Comparison of ENCODE assay signal across 8 cellular contexts in the genomic region with DNA sequence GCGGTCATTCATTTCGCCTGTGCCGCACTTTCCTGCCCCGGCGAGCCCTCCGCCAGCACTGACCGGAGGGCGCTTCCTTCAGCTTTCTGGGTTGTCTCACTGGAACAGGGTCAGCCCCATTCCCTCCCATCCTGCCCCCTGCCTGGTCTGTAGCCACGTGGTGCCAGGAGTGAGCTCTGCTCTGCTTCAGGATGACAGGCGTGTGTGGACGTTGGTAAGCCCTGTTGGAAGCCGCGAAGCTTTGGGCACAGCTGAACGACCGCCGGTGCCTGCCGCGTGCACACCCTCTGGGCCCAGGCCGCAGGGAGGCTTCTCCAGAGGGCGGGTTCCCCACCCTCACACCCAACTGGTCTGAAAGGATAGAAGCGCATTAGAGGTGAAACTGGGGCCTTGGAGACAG. TPM values are rescaled to one million over a fixed set of nuclear protein-coding genes. Genes with fewer than 3 reads are reported as not detected.
"Had no signal": no experiment of that assay in that cellular context is flagged by ENCODE, and none has a peak within 500 bp of the region (broad histone marks: within the 10 kb centered on the region; RNA-seq: fewer than 3 reads in every experiment).

No MANE protein-coding gene starts in this region.

RNA-seq across cellular contexts. Expression of a gene that starts 49.6 kb away (rescaled TPM):
- total RNA-seq: dermis blood vessel endothelial cell, esophagus muscularis mucosa, fibroblast of lung, fibroblast of villous mesenchyme, foreskin keratinocyte, hepatocyte, left ventricle myocardium inferior, mesenteric fat pad had no signal
- polyA plus RNA-seq: fibroblast of lung, foreskin keratinocyte had no signal
